Comparison of ENCODE assay signal across 12 cellular contexts in the genomic region with DNA sequence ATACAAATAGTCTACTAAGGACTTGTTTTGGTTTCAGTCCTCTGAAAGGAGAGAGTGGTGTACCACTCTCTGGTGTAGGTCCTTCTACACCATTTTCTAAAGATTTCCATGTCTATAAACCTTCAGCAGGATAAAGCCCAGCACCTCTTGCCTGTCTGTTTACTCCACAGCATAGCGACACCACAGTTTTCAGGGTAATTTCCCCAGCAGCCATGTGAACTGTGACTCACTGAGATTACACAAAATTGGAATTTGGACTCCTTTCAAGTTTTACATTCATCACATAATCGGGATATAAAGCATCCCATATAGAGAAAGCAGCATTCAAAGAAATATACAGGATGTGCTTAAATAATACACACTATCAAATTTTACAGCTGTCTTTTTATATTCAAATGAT.
DNase-seq lines count a peak whose midpoint lies in the region; ATAC-seq and TF ChIP-seq lines count a peak whose summit lies in the region.
"Had no signal": no experiment of that assay in that cellular context is flagged by ENCODE, and none has a peak within 500 bp of the region (broad histone marks: within the 10 kb centered on the region; RNA-seq: fewer than 3 reads in every experiment).

No MANE protein-coding gene starts in this region.

- POLR2A ChIA-PET in Caco-2 (lab: Charles Lee), result no interaction called here

- ATAC-seq in stimulated activated naive CD8-positive, alpha-beta T cell treated with anti-CD3 and anti-CD28 coated beads, Interleukin-15, amount 100 ng/mL, for 72 hours, result no peak
- no peak for ATAC-seq in GM21360 (IDR thresholded peaks at IDR 0.05; ENCODE audit: unreplicated experiment)
- ATAC-seq in HG03469 (IDR thresholded peaks at IDR 0.05; ENCODE audit: unreplicated experiment), result no peak
- ATAC-seq: activated T-cell treated with anti-CD3 and anti-CD28 coated beads, Interleukin-2, amount 50 U/mL, for 72 hours had no signal

- H3K4me3 ChIP-seq in Caco-2 (ENCODE audit: low read depth, low read length) (no peak overlapping the region), colonic mucosa (no peak overlapping the region)

- H3K4me1 Mint-ChIP-seq in Caco-2 (ENCODE audit: low read depth, unreplicated experiment), result peaks cover 6% of the 10 kb centered on the region
- no peaks in the 10 kb centered on the region for H3K4me1 Mint-ChIP-seq in stimulated activated naive CD8-positive, alpha-beta T cell treated with anti-CD3 and anti-CD28 coated beads, Interleukin-15, amount 100 ng/mL, for 72 hours
- H3K4me1 Mint-ChIP-seq: naive B cell had no signal

- H3K9me3 Mint-ChIP-seq in Caco-2 (ENCODE audit: unreplicated experiment), result no peaks in the 10 kb centered on the region
- H3K9me3 Mint-ChIP-seq in stimulated activated naive CD8-positive, alpha-beta T cell treated with anti-CD3 and anti-CD28 coated beads, Interleukin-15, amount 100 ng/mL, for 72 hours, result no peaks in the 10 kb centered on the region
- H3K9me3 Mint-ChIP-seq: activated T-cell treated with anti-CD3 and anti-CD28 coated beads, Interleukin-2, amount 50 U/mL, for 72 hours; T-helper 1 cell treated with Interleukin-12 subunit alpha and Interleukin-12 subunit beta and Interleukin-4 antibody, amounts not matched to agents 30 μg/mL and 1 μg/mL, for 36 hours had no signal

- H3K9me3 ChIP-seq in Caco-2 (no peaks in the 10 kb centered on the region), colonic mucosa (no peaks in the 10 kb centered on the region)

- no peaks in the 10 kb centered on the region for H3K36me3 ChIP-seq in Caco-2 (ENCODE audit: control insufficient read depth, insufficient read depth, low read length)
- no peaks in the 10 kb centered on the region for H3K36me3 ChIP-seq in colonic mucosa

- H3K27ac Mint-ChIP-seq in Caco-2 (ENCODE audit: unreplicated experiment), result no peak overlapping the region
- H3K27ac Mint-ChIP-seq in stimulated activated naive CD8-positive, alpha-beta T cell treated with anti-CD3 and anti-CD28 coated beads, Interleukin-15, amount 100 ng/mL, for 72 hours, result no peak overlapping the region
- H3K27ac Mint-ChIP-seq: activated T-cell treated with anti-CD3 and anti-CD28 coated beads, Interleukin-2, amount 50 U/mL, for 72 hours; naive B cell; T-helper 1 cell treated with Interleukin-12 subunit alpha and Interleukin-12 subunit beta and Interleukin-4 antibody, amounts not matched to agents 30 μg/mL and 1 μg/mL, for 36 hours had no signal

- no peak overlapping the region for H3K27ac ChIP-seq in colonic mucosa

- no peaks in the 10 kb centered on the region for H3K36me3 Mint-ChIP-seq in Caco-2 (ENCODE audit: insufficient read depth, unreplicated experiment)
- H3K36me3 Mint-ChIP-seq: naive B cell had no signal

- intact Hi-C loops in Caco-2 (cut with micrococcal nuclease; ENCODE audit: unreplicated experiment), result loop anchor here (2.0 kb wide), 1 partner anchor 44 kb away; no protein-coding TSS in a partner anchor
- intact Hi-C loops in colonic mucosa (cut with DNase I), result no loop called here

- H3K27me3 Mint-ChIP-seq in Caco-2 (ENCODE audit: insufficient read depth, unreplicated experiment), result no peaks in the 10 kb centered on the region
- H3K27me3 Mint-ChIP-seq in stimulated activated naive CD8-positive, alpha-beta T cell treated with anti-CD3 and anti-CD28 coated beads, Interleukin-15, amount 100 ng/mL, for 72 hours, result no peaks in the 10 kb centered on the region
- H3K27me3 Mint-ChIP-seq: naive B cell had no signal

- no peak overlapping the region for H3K9ac ChIP-seq in colonic mucosa (ENCODE audit: low read depth in 2 of 2, low read length in 2 of 2)

- no peaks in the 10 kb centered on the region for H3K27me3 ChIP-seq in Caco-2 (replicated peaks; ENCODE audit: control insufficient read depth, insufficient read depth, low read length)
- no peaks in the 10 kb centered on the region for H3K27me3 ChIP-seq in colonic mucosa

- no TSS peak for BruUV-seq in Caco-2 (replicated peaks; lab: Mats Ljungman, UMichigan)

- CTCF ChIA-PET in Caco-2 (lab: Charles Lee), result no interaction called here

- TF ChIP-seq CTCF in Caco-2 (IDR thresholded peaks at IDR 0.05; ENCODE audit: insufficient read depth in 1 of 2, low read depth in 1 of 2, low read length in 1 of 2, severe bottlenecking in 1 of 2, unreplicated experiment in 1 of 2), result no peak
- TF ChIP-seq CTCF in colonic mucosa (IDR thresholded peaks at IDR 0.05), result no peak

- H3K4me1 ChIP-seq in Caco-2, result peaks cover 12% of the 10 kb centered on the region; the same call in 1 of the 2 replicates
- H3K4me1 ChIP-seq in colonic mucosa, result no peaks in the 10 kb centered on the region

- H3K4me3 Mint-ChIP-seq in Caco-2 (ENCODE audit: unreplicated experiment), result no peak overlapping the region
- H3K4me3 Mint-ChIP-seq in stimulated activated naive CD8-positive, alpha-beta T cell treated with anti-CD3 and anti-CD28 coated beads, Interleukin-15, amount 100 ng/mL, for 72 hours, result no peak overlapping the region
- H3K4me3 Mint-ChIP-seq: activated T-cell treated with anti-CD3 and anti-CD28 coated beads, Interleukin-2, amount 50 U/mL, for 72 hours; naive B cell; T-helper 1 cell treated with Interleukin-12 subunit alpha and Interleukin-12 subunit beta and Interleukin-4 antibody, amounts not matched to agents 30 μg/mL and 1 μg/mL, for 36 hours had no signal

- peak; percentile 44 to 55 for DNase-seq in Caco-2
- DNase-seq in NCI-H226, result peak; percentile 79
- peak; percentile 46 for DNase-seq in colonic mucosa
- peak; percentile 34 for DNase-seq in mucosa of gallbladder (ENCODE audit: low spot score)
- DNase-seq in stimulated activated naive CD8-positive, alpha-beta T cell treated with anti-CD3 and anti-CD28 coated beads, Interleukin-15, amount 100 ng/mL, for 72 hours, result no peak
- no peak for DNase-seq in DMS79 treated with DMSO at 0.1 percent for 48 hours (lab: John Stamatoyannopoulos, UW)
- DNase-seq: activated T-cell treated with anti-CD3 and anti-CD28 coated beads, Interleukin-2, amount 50 U/mL, for 72 hours; naive B cell; NCI-H1092 treated with DMSO at 0.1 percent for 48 hours had no signal

Comparison
In these comparisons a context has a peak if more than half of its experiments do, and no peak if none do; other contexts are left out.
1. DNase-seq: peak in Caco-2 (2 of 2), NCI-H226 (single experiment), colonic mucosa (single experiment) and mucosa of gallbladder (single experiment); none in stimulated activated naive CD8-positive, alpha-beta T cell treated with anti-CD3 and anti-CD28 coated beads, Interleukin-15, amount 100 ng/mL, for 72 hours (0 of 2) and DMS79 treated with DMSO at 0.1 percent for 48 hours (single experiment).